Comparison of ENCODE assay signal across 8 cellular contexts in genomic region chr20:20744170-20744725, GRCh38. TPM values are rescaled to one million over a fixed set of nuclear protein-coding genes. Genes with fewer than 3 reads are reported as not detected.
A peak's percentile ranks its signal among the peaks of the same experiment; 100 is the strongest.
DNase-seq lines count a peak whose midpoint lies in the region; ATAC-seq, FAIRE-seq and TF ChIP-seq lines count a peak whose summit lies in the region.

No MANE protein-coding gene starts in this region.

- H3K9me3 ChIP-seq in gastroesophageal sphincter: peaks cover 0 to 8% (median 0%) of the 10 kb centered on the region in 3 donors
- no peaks in the 10 kb centered on the region for H3K9me3 ChIP-seq in pancreas

- WGBS in gastroesophageal sphincter (ENCODE audit: low coverage in 1 of 2), 2 donors: 33 to 52% methylated on average over 3 to 4 of the region's 5 CpGs
- WGBS in pancreas, 2 donors: 43 to 44% methylated on average over 5 of the region's 5 CpGs

- peaks cover 0 to 50% (median 4%) of the 10 kb centered on the region in 3 donors for H3K4me1 ChIP-seq in gastroesophageal sphincter
- H3K4me1 ChIP-seq in pancreas: peaks cover 7 to 22% (median 7%) of the 10 kb centered on the region in 3 donors

- no peak for TF ChIP-seq EP300 in gastroesophageal sphincter (IDR thresholded peaks at IDR 0.05)

- TF ChIP-seq POLR2A in gastroesophageal sphincter (IDR thresholded peaks at IDR 0.05) (no peak), GM12891 (IDR thresholded peaks at IDR 0.05; ENCODE audit: low read depth, low read length) (no peak)

- H3K27me3 ChIP-seq in gastroesophageal sphincter (no peaks in the 10 kb centered on the region), pancreas (no peaks in the 10 kb centered on the region)

- DNase-seq in DMS153 treated with DMSO at 0.1 percent for 48 hours (lab: John Stamatoyannopoulos, UW; ENCODE audit: unreplicated experiment) (peak; percentile 81), NCI-H69 (lab: John Stamatoyannopoulos, UW) (peak; percentile 68), pancreas (no peak), GM12891 (ENCODE audit: insufficient read length, low spot score) (no peak)
- no peak for DNase-seq in natural killer cell treated with Interleukin-12 subunit alpha and Interleukin-12 subunit beta and Interleukin-15 and Interleukin-18, amount 100 ng/mL, for 72 hours (ENCODE audit: low spot score)

- peaks cover 3% of the 10 kb centered on the region for H3K9me3 Mint-ChIP-seq in natural killer cell treated with Interleukin-12 subunit alpha and Interleukin-12 subunit beta and Interleukin-15 and Interleukin-18, amount 100 ng/mL, for 72 hours

- FAIRE-seq in pancreas (lab: Jason Lieb, UNC) (no peak), GM12891 (lab: Jason Lieb, UNC) (no peak)

- H3K4me3 ChIP-seq in gastroesophageal sphincter: no peak overlapping the region
- no peak overlapping the region for H3K4me3 ChIP-seq in pancreas

- no peak for TF ChIP-seq CTCF in gastroesophageal sphincter (IDR thresholded peaks at IDR 0.05)
- no peak for TF ChIP-seq CTCF in pancreas (IDR thresholded peaks at IDR 0.05)

- no peak overlapping the region for H3K4me3 Mint-ChIP-seq in natural killer cell treated with Interleukin-12 subunit alpha and Interleukin-12 subunit beta and Interleukin-15 and Interleukin-18, amount 100 ng/mL, for 72 hours

- intact Hi-C loops in pancreas (cut with DNase I): no loop called here

- peaks cover 3 to 37% of the 10 kb centered on the region in 2 donors for H3K27me3 Mint-ChIP-seq in natural killer cell treated with Interleukin-12 subunit alpha and Interleukin-12 subunit beta and Interleukin-15 and Interleukin-18, amount 100 ng/mL, for 72 hours

- no peaks in the 10 kb centered on the region for H3K4me1 Mint-ChIP-seq in natural killer cell treated with Interleukin-12 subunit alpha and Interleukin-12 subunit beta and Interleukin-15 and Interleukin-18, amount 100 ng/mL, for 72 hours (ENCODE audit: low read depth in 2 of 2)

- peaks cover 6% of the 10 kb centered on the region for H3K36me3 Mint-ChIP-seq in natural killer cell treated with Interleukin-12 subunit alpha and Interleukin-12 subunit beta and Interleukin-15 and Interleukin-18, amount 100 ng/mL, for 72 hours

- H3K36me3 ChIP-seq in gastroesophageal sphincter: no peaks in the 10 kb centered on the region
- H3K36me3 ChIP-seq in pancreas: no peaks in the 10 kb centered on the region

- peak overlapping the region; percentile 21 to 81 (median 68) for H3K27ac ChIP-seq in gastroesophageal sphincter
- H3K27ac ChIP-seq in pancreas: peak overlapping the region in 3 of 4 donors; percentile 50 to 67 (median 62)

- peak overlapping the region in 1 of 2 donors; percentile 34 for H3K27ac Mint-ChIP-seq in natural killer cell treated with Interleukin-12 subunit alpha and Interleukin-12 subunit beta and Interleukin-15 and Interleukin-18, amount 100 ng/mL, for 72 hours

- ATAC-seq in gastroesophageal sphincter (peak; percentile 8), pancreas (peak; percentile 24 to 62 (median 46)), GM19328 (IDR thresholded peaks at IDR 0.05; ENCODE audit: unreplicated experiment) (no peak), GM18861 (IDR thresholded peaks at IDR 0.05; ENCODE audit: unreplicated experiment) (no peak)
- ATAC-seq in natural killer cell treated with Interleukin-12 subunit alpha and Interleukin-12 subunit beta and Interleukin-15 and Interleukin-18, amount 100 ng/mL, for 72 hours: no peak

TF ChIP-seq in GM12891, 5 proteins besides CTCF, POLR2A, EP300 and RAD21:
- TF ChIP-seq SPI1 (IDR thresholded peaks at IDR 0.05; ENCODE audit: low read depth, low read length) (no peak), PAX5 (IDR thresholded peaks at IDR 0.05; ENCODE audit: insufficient read depth, low read length, severe bottlenecking) (no peak), POLR2AphosphoS5 (IDR thresholded peaks at IDR 0.05; ENCODE audit: low read depth, low read length) (no peak), POU2F2 (IDR thresholded peaks at IDR 0.05; ENCODE audit: low read depth, low read length) (no peak), TAF1 (IDR thresholded peaks at IDR 0.05; ENCODE audit: low read depth, low read length) (no peak)

RNA-seq across cellular contexts. Expression of gene RALGAPA2, which starts 31.8 kb away (rescaled TPM):
- total RNA-seq in gastroesophageal sphincter (10 to 100 TPM; 18.4 to 27.4 (median 25.2) TPM), pancreas (10 to 100 TPM; 21.3 to 41.7 (median 26.3) TPM)
- polyA plus RNA-seq in pancreas: 10 to 100 TPM in 1 of 2 donors, 1 to 10 TPM in 1; 9.6 to 10.2 TPM
- 10 to 100 TPM; 38.5 to 39.2 TPM for total RNA-seq in natural killer cell treated with Interleukin-12 subunit alpha and Interleukin-12 subunit beta and Interleukin-15 and Interleukin-18, amount 100 ng/mL, for 72 hours
- 8.9 TPM for polyA plus RNA-seq in GM12891 (2012; ENCODE audit: low read depth, missing spikeins)

Comparison
In these comparisons a context has a peak if more than half of its experiments do, and no peak if none do; other contexts are left out.
1. DNase-seq: peak in DMS153 treated with DMSO at 0.1 percent for 48 hours (single experiment) and NCI-H69 (single experiment); none in pancreas (0 of 6), natural killer cell treated with Interleukin-12 subunit alpha and Interleukin-12 subunit beta and Interleukin-15 and Interleukin-18, amount 100 ng/mL, for 72 hours (single experiment) and GM12891 (single experiment).
2. ATAC-seq: peak in gastroesophageal sphincter (single experiment) and pancreas (4 of 4); none in GM19328 (single experiment), natural killer cell treated with Interleukin-12 subunit alpha and Interleukin-12 subunit beta and Interleukin-15 and Interleukin-18, amount 100 ng/mL, for 72 hours (0 of 2) and GM18861 (single experiment).